In the genomic region with DNA sequence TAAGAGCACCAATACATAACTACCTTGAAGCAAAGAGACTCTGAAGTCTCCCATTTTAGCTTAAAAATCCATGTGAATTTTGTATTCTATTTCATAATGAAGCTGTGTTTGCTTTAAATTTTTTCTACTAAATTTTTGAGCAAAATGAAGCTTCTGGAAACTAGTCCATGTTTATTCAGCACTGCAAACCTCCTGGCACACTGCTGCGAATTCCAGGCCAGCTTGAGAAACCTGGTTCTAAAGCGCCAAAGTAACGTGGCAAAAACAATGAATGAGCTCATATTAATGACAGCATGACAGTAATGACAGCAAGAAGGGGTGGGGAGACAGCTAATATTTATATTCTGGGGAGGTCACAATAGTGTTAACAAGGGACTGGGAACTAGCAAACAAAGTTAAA, we compare ENCODE assay signal across 22 cellular contexts.
"Had no signal": no experiment of that assay in that cellular context is flagged by ENCODE, and none has a peak within 500 bp of the region (broad histone marks: within the 10 kb centered on the region; RNA-seq: fewer than 3 reads in every experiment).

No MANE protein-coding gene starts in this region.

- H3K4me1 ChIP-seq: breast epithelium, prostate gland, spleen had no signal

- H3K27me3 ChIP-seq: breast epithelium, spleen, tibial artery had no signal

- H3K36me3 ChIP-seq: prostate gland had no signal

- ATAC-seq: activated naive CD8-positive, alpha-beta T cell treated with anti-CD3 and anti-CD28 coated beads, Interleukin-2, amount 50 U/mL, for 24 hours; esophagus mucosa had no signal

- H3K9me3 ChIP-seq: breast epithelium, prostate gland, spleen, tibial artery had no signal

- FAIRE-seq: urothelium cell line had no signal

- H3K27ac ChIP-seq: breast epithelium, prostate gland, spleen, tibial artery, WERI-Rb-1 had no signal

- H3K4me3 ChIP-seq: breast epithelium, lung, prostate gland, spleen, tibial artery had no signal

- DNase-seq: activated CD4-positive, alpha-beta T cell treated with anti-CD3 and anti-CD28 coated beads for 1 hour; activated CD8-positive, alpha-beta memory T cell treated with anti-CD3 and anti-CD28 coated beads for 24 hours; activated CD8-positive, alpha-beta memory T cell treated with anti-CD3 and anti-CD28 coated beads, Interleukin-2, amount 50 U/mL, for 48 hours; activated effector memory CD4-positive, alpha-beta T cell treated with Interleukin-2 at 50 U/mL for 16 hours; activated naive CD4-positive, alpha-beta T cell treated with anti-CD3 and anti-CD28 coated beads, Interleukin-2, amount 10 ng/mL, durations not matched to agents 7 days and 5 days; activated naive CD8-positive, alpha-beta T cell treated with anti-CD3 and anti-CD28 coated beads, Interleukin-2, amount 50 U/mL, for 24 hours; activated T-cell treated with anti-CD3 and anti-CD28 coated beads, Interleukin-2, amount 50 U/mL, for 48 hours; cerebellar nuclear complex; effector CD4-positive, alpha-beta T cell; nephron progenitor cell; nucleus accumbens; spleen; stimulated activated CD4-positive, alpha-beta T cell treated with anti-CD3 and anti-CD28 coated beads, Interleukin-4, amount 100 ng/mL, for 4 hours; stimulated activated naive CD4-positive, alpha-beta T cell; T-helper 2 cell; WERI-Rb-1 had no signal
